In the genomic region with DNA sequence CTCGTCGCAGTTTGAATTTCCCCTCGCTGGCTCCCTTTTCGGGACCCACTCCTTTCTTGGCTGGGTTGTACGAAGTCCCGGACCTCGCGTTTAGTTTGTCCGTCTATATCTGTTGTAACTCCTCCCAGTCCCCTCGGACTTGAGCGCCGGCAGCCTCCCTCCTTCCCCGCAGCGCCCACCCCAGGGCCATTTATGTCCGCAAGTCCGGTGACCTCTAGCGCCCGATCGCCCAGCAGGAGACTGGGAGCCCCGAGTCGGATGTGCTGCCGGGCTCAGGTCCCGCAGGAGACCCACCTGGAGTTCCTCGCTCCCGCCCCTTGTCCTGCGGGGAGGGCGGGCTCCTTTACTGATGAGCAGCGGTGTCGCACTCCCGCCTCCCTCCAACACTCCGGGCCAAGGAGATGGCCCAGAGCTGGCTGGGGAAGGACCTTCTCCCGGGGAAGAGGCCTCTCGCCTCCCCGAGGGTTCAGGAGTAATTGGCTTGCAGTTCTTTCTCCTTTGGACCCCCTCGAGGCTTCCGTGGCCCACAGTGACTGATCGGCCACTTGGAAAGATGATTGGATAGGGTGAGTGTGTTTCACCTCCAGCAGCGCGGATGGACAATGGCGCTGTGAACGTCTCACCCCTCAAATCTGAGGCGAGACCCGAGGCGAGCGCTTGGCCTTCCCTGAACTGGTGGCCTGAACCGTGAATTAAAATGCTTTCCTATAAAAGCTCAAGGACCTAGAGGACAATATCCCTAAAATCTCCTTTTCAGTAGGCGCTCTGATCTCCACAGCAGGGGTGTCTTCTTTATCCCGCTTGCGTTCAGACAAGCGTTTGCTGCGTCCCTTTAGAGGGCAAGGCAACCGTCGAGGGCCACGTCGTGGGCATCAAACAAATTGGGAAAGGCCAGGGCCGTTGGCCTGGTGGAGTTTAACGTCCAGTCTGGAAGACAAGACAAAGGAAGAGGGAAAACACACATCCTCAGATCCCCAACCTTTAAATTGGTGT, we compare ENCODE assay signal across 17 cellular contexts. TPM values are rescaled to one million over a fixed set of nuclear protein-coding genes. Genes with fewer than 3 reads are reported as not detected.
DNase-seq lines count a peak whose midpoint lies in the region; ATAC-seq and TF ChIP-seq lines count a peak whose summit lies in the region.
"Had no signal": no experiment of that assay in that cellular context is flagged by ENCODE, and none has a peak within 500 bp of the region (broad histone marks: within the 10 kb centered on the region; RNA-seq: fewer than 3 reads in every experiment).

No MANE protein-coding gene starts in this region.

- TF ChIP-seq CTCF in natural killer cell (IDR thresholded peaks at IDR 0.05) (no peak), nephron (IDR thresholded peaks at IDR 0.05; ENCODE audit: unreplicated experiment in 3 of 3) (no peak)

- H3K4me1 Mint-ChIP-seq in natural killer cell (peaks cover 6 to 15% of the 10 kb centered on the region in 2 donors), nephron (peaks cover 6% of the 10 kb centered on the region)
- peaks cover 6 to 7% of the 10 kb centered on the region in 2 donors for H3K4me1 Mint-ChIP-seq in natural killer cell treated with Interleukin-12 subunit alpha and Interleukin-12 subunit beta and Interleukin-15 and Interleukin-18, amount 100 ng/mL, for 72 hours (ENCODE audit: low read depth in 2 of 2)
- H3K4me1 Mint-ChIP-seq in effector memory CD8-positive, alpha-beta T cell (ENCODE audit: low read depth in 2 of 2): peaks cover 12 to 14% of the 10 kb centered on the region in 2 donors

- 7 to 9% methylated on average over 57 of the region's 57 CpGs for WGBS in aorta, 2 donors

- H3K4me1 ChIP-seq in aorta (ENCODE audit: control insufficient read depth in 1 of 2, insufficient read depth in 2 of 2, low read length in 2 of 2): no peaks in the 10 kb centered on the region

- H3K27me3 ChIP-seq in aorta (ENCODE audit: control insufficient read depth in 1 of 2, insufficient read depth in 2 of 2, low read length in 1 of 2): no peaks in the 10 kb centered on the region

- no peaks in the 10 kb centered on the region for H3K36me3 ChIP-seq in aorta (ENCODE audit: control insufficient read depth in 1 of 2, insufficient read depth in 2 of 2, low read length in 1 of 2)

- H3K27ac Mint-ChIP-seq in natural killer cell (no peak overlapping the region), nephron (no peak overlapping the region)
- H3K27ac Mint-ChIP-seq in natural killer cell treated with Interleukin-12 subunit alpha and Interleukin-12 subunit beta and Interleukin-15 and Interleukin-18, amount 100 ng/mL, for 72 hours: no peak overlapping the region
- H3K27ac Mint-ChIP-seq in effector memory CD8-positive, alpha-beta T cell: no peak overlapping the region

- intact Hi-C loops in natural killer cell (cut with micrococcal nuclease): no loop called here
- intact Hi-C loops in aorta (cut with DNase I): no loop called here

- H3K4me3 Mint-ChIP-seq in natural killer cell (peak overlapping the region; percentile 21), nephron (peak overlapping the region; percentile 50 to 74 (median 53))
- H3K4me3 Mint-ChIP-seq in natural killer cell treated with Interleukin-12 subunit alpha and Interleukin-12 subunit beta and Interleukin-15 and Interleukin-18, amount 100 ng/mL, for 72 hours: no peak overlapping the region
- H3K4me3 Mint-ChIP-seq in effector memory CD8-positive, alpha-beta T cell: peak overlapping the region; percentile 60 to 66

- no peak for DNase-seq in natural killer cell
- no peak for DNase-seq in natural killer cell treated with Interleukin-12 subunit alpha and Interleukin-12 subunit beta and Interleukin-15 and Interleukin-18, amount 100 ng/mL, for 72 hours (ENCODE audit: low spot score)
- no peak for DNase-seq in effector memory CD8-positive, alpha-beta T cell
- DNase-seq in NCI-H510A treated with DMSO at 0.1 percent for 48 hours (lab: John Stamatoyannopoulos, UW): no peak
- no peak for DNase-seq in NCI-H2196 treated with DMSO at 0.1 percent for 48 hours (lab: John Stamatoyannopoulos, UW; ENCODE audit: unreplicated experiment)
- no peak for DNase-seq in aorta
- no peak for DNase-seq in activated CD8-positive, alpha-beta memory T cell treated with anti-CD3 and anti-CD28 coated beads, Interleukin-2, amount 50 U/mL, for 48 hours
- DNase-seq: AML-193; anterior cingulate cortex; DMS79; effector memory CD4-positive, alpha-beta T cell; SIG-M5 had no signal

- H3K9me3 Mint-ChIP-seq in natural killer cell (no peaks in the 10 kb centered on the region), nephron (no peaks in the 10 kb centered on the region)
- no peaks in the 10 kb centered on the region for H3K9me3 Mint-ChIP-seq in natural killer cell treated with Interleukin-12 subunit alpha and Interleukin-12 subunit beta and Interleukin-15 and Interleukin-18, amount 100 ng/mL, for 72 hours
- no peaks in the 10 kb centered on the region for H3K9me3 Mint-ChIP-seq in effector memory CD8-positive, alpha-beta T cell

- H3K27ac ChIP-seq in aorta (ENCODE audit: low read depth in 1 of 2, low read length in 2 of 2): no peak overlapping the region
- H3K27ac ChIP-seq: KMS-11 had no signal

- H3K36me3 Mint-ChIP-seq in natural killer cell (no peaks in the 10 kb centered on the region), nephron (ENCODE audit: low read depth) (no peaks in the 10 kb centered on the region)
- H3K36me3 Mint-ChIP-seq in natural killer cell treated with Interleukin-12 subunit alpha and Interleukin-12 subunit beta and Interleukin-15 and Interleukin-18, amount 100 ng/mL, for 72 hours: peaks cover 6% of the 10 kb centered on the region
- H3K36me3 Mint-ChIP-seq in effector memory CD8-positive, alpha-beta T cell (ENCODE audit: insufficient read depth): no peaks in the 10 kb centered on the region

- H3K4me3 ChIP-seq in aorta (ENCODE audit: low read length in 2 of 2): no peak overlapping the region

- no peak for ATAC-seq in natural killer cell
- no peak for ATAC-seq in natural killer cell treated with Interleukin-12 subunit alpha and Interleukin-12 subunit beta and Interleukin-15 and Interleukin-18, amount 100 ng/mL, for 72 hours
- ATAC-seq in effector memory CD8-positive, alpha-beta T cell (replicated peaks): no peak
- ATAC-seq in aorta (ENCODE audit: low FRiP score): no peak

- no peaks in the 10 kb centered on the region for H3K9me3 ChIP-seq in aorta (ENCODE audit: control insufficient read depth, low read length)

- H3K27me3 Mint-ChIP-seq in natural killer cell (ENCODE audit: low read depth in 2 of 2): peaks cover 68 to 75% of the 10 kb centered on the region in 2 donors
- H3K27me3 Mint-ChIP-seq in natural killer cell treated with Interleukin-12 subunit alpha and Interleukin-12 subunit beta and Interleukin-15 and Interleukin-18, amount 100 ng/mL, for 72 hours: peaks cover 55 to 79% of the 10 kb centered on the region in 2 donors
- peaks cover 85 to 89% of the 10 kb centered on the region in 2 donors for H3K27me3 Mint-ChIP-seq in effector memory CD8-positive, alpha-beta T cell
- H3K27me3 Mint-ChIP-seq in nephron (ENCODE audit: low read depth): peaks cover 93% of the 10 kb centered on the region

RNA-seq across cellular contexts. Expression of a gene that starts 1.0 kb away (rescaled TPM):
- total RNA-seq in natural killer cell (not detected), aorta (not detected)
- total RNA-seq in natural killer cell treated with Interleukin-12 subunit alpha and Interleukin-12 subunit beta and Interleukin-15 and Interleukin-18, amount 100 ng/mL, for 72 hours: not detected
- polyA plus RNA-seq in aorta: not detected
- total RNA-seq: glomerular endothelial cell, omental fat pad had no signal

RNA-seq across cellular contexts. Expression of a gene that starts 44.2 kb away (rescaled TPM):
- total RNA-seq in natural killer cell (not detected), aorta (not detected)
- not detected for total RNA-seq in natural killer cell treated with Interleukin-12 subunit alpha and Interleukin-12 subunit beta and Interleukin-15 and Interleukin-18, amount 100 ng/mL, for 72 hours
- under 1 TPM in 1 of 2 donors, not detected in 1; 0.38 TPM for polyA plus RNA-seq in aorta
- total RNA-seq: glomerular endothelial cell, lower leg skin had no signal

RNA-seq across cellular contexts. Expression of a gene that starts 54.3 kb away (rescaled TPM):
- total RNA-seq in natural killer cell (not detected), aorta (not detected)
- total RNA-seq in natural killer cell treated with Interleukin-12 subunit alpha and Interleukin-12 subunit beta and Interleukin-15 and Interleukin-18, amount 100 ng/mL, for 72 hours: not detected
- 10 to 100 TPM in 1 of 2 donors, not detected in 1; 18.3 TPM for polyA plus RNA-seq in aorta
- total RNA-seq: glomerular endothelial cell, lower leg skin, omental fat pad had no signal
